ENCODE assay signal across 7 cellular contexts in genomic region chr2:112566508-112566907, GRCh38. TPM values are rescaled to one million over a fixed set of nuclear protein-coding genes. Genes with fewer than 3 reads are reported as not detected.
DNase-seq lines count a peak whose midpoint lies in the region; ATAC-seq lines count a peak whose summit lies in the region.
"Not testable (repeated sequence)": the region's sequence is repeated elsewhere in the genome, so short reads cannot be mapped to it uniquely, and the experiment has no call there.

No MANE protein-coding gene starts in this region.

- H3K4me1 Mint-ChIP-seq in activated T-cell treated with anti-CD3 and anti-CD28 coated beads, Interleukin-2, amount 50 U/mL, for 72 hours (ENCODE audit: low read depth), result not testable (repeated sequence)

- H3K27me3 Mint-ChIP-seq in activated T-cell treated with anti-CD3 and anti-CD28 coated beads, Interleukin-2, amount 50 U/mL, for 72 hours (ENCODE audit: low read depth), result not testable (repeated sequence)

- peak overlapping the region; percentile 73 for H3K27ac Mint-ChIP-seq in activated T-cell treated with anti-CD3 and anti-CD28 coated beads, Interleukin-2, amount 50 U/mL, for 72 hours

- DNase-seq in activated T-cell treated with anti-CD3 and anti-CD28 coated beads, Interleukin-2, amount 50 U/mL, for 72 hours, result not testable (repeated sequence)

- not testable (repeated sequence) for H3K9me3 Mint-ChIP-seq in activated T-cell treated with anti-CD3 and anti-CD28 coated beads, Interleukin-2, amount 50 U/mL, for 72 hours

- H3K36me3 Mint-ChIP-seq in activated T-cell treated with anti-CD3 and anti-CD28 coated beads, Interleukin-2, amount 50 U/mL, for 72 hours (ENCODE audit: insufficient read depth in 2 of 2), result peaks cover 19 to 61% of the 10 kb centered on the region in 2 donors

- ATAC-seq in GM18861 (IDR thresholded peaks at IDR 0.05; ENCODE audit: unreplicated experiment), result peak; percentile 38
- peak; percentile 39 for ATAC-seq in GM19452 (IDR thresholded peaks at IDR 0.05; ENCODE audit: unreplicated experiment)
- ATAC-seq in GM21786 (IDR thresholded peaks at IDR 0.05; ENCODE audit: unreplicated experiment), result peak; percentile 29
- peak; percentile 27 for ATAC-seq in HG02798 (IDR thresholded peaks at IDR 0.05; ENCODE audit: poor library complexity, unreplicated experiment)
- ATAC-seq in HG03135 (IDR thresholded peaks at IDR 0.05; ENCODE audit: unreplicated experiment), result peak; percentile 25
- ATAC-seq in HG03558 (IDR thresholded peaks at IDR 0.05; ENCODE audit: extremely low read depth, unreplicated experiment), result peak; percentile 18
- not testable (repeated sequence) for ATAC-seq in activated T-cell treated with anti-CD3 and anti-CD28 coated beads, Interleukin-2, amount 50 U/mL, for 72 hours (replicated peaks in 1 of 2)

- not testable (repeated sequence) for H3K4me3 Mint-ChIP-seq in activated T-cell treated with anti-CD3 and anti-CD28 coated beads, Interleukin-2, amount 50 U/mL, for 72 hours

RNA-seq across cellular contexts. Expression of gene CHCHD5, which starts 17.9 kb away (rescaled TPM):
- total RNA-seq in activated T-cell treated with anti-CD3 and anti-CD28 coated beads, Interleukin-2, amount 50 U/mL, for 72 hours, result 10 to 100 TPM; 30.4 to 41.8 TPM

RNA-seq across cellular contexts. Expression of gene POLR1B, which starts 24.2 kb away (rescaled TPM):
- total RNA-seq in activated T-cell treated with anti-CD3 and anti-CD28 coated beads, Interleukin-2, amount 50 U/mL, for 72 hours, result 10 to 100 TPM; 39.3 to 45.3 TPM
